ENCODE assay signal across 8 cellular contexts in genomic region chr15:52651868-52652267, GRCh38. TPM values are rescaled to one million over a fixed set of nuclear protein-coding genes. Genes with fewer than 3 reads are reported as not detected.
DNase-seq lines count a peak whose midpoint lies in the region; ATAC-seq and TF ChIP-seq lines count a peak whose summit lies in the region.

No MANE protein-coding gene starts in this region.

- CTCF ChIA-PET in GM10248 (lab: Yijun Ruan, JAX): interaction anchor here (0.6 to 3.5 kb wide), 12 partner anchors 9 to 395 kb away, joined by 3 to 15 read pairs (median 3); no protein-coding TSS in a partner anchor

- ATAC-seq in HG02981 (IDR thresholded peaks at IDR 0.05; ENCODE audit: unreplicated experiment): peak; percentile 80

- TF ChIP-seq CTCF in GM10248 (IDR thresholded peaks at IDR 0.05; ENCODE audit: control extremely low read depth, extremely low read depth, low read depth, missing control alignments): no peak
- no peak for TF ChIP-seq CTCF in esophagus muscularis mucosa (IDR thresholded peaks at IDR 0.05)
- TF ChIP-seq CTCF in suprapubic skin (IDR thresholded peaks at IDR 0.05): no peak

- peaks cover 43 to 75% (median 69%) of the 10 kb centered on the region in 4 donors for H3K4me1 ChIP-seq in esophagus muscularis mucosa
- peaks cover 51% of the 10 kb centered on the region for H3K4me1 ChIP-seq in suprapubic skin

- no peak for TF ChIP-seq POLR2A in esophagus muscularis mucosa (IDR thresholded peaks at IDR 0.05; ENCODE audit: low read depth)
- no peak for TF ChIP-seq POLR2A in suprapubic skin (IDR thresholded peaks at IDR 0.05)

- DNase-seq in GM10248 (ENCODE audit: extremely low spot score) (peak; percentile 32), NCI-H69 (lab: John Stamatoyannopoulos, UW) (peak; percentile 97), esophagus muscularis mucosa (ENCODE audit: extremely low spot score) (peak; percentile 92), mucosa of gallbladder (ENCODE audit: low spot score) (peak; percentile 74), suprapubic skin (ENCODE audit: low spot score in 2 of 2) (peak in 1 of 2 donors; percentile 69), NCI-H345 treated with DMSO at 0.1 percent for 48 hours (lab: John Stamatoyannopoulos, UW; ENCODE audit: unreplicated experiment) (no peak)
- peak; percentile 29 to 53 for DNase-seq in activated T-cell treated with anti-CD3 and anti-CD28 coated beads, Interleukin-2, amount 50 U/mL, for 48 hours

- WGBS in esophagus muscularis mucosa: 22% methylated on average over 8 of the region's 8 CpGs
- 34% methylated on average over 8 of the region's 8 CpGs for WGBS in suprapubic skin

- H3K36me3 ChIP-seq in esophagus muscularis mucosa (peaks cover 0 to 9% (median 4%) of the 10 kb centered on the region in 4 donors), suprapubic skin (peaks cover 8% of the 10 kb centered on the region)

- no peaks in the 10 kb centered on the region for H3K27me3 ChIP-seq in esophagus muscularis mucosa
- no peaks in the 10 kb centered on the region for H3K27me3 ChIP-seq in suprapubic skin

- no peak for TF ChIP-seq EP300 in esophagus muscularis mucosa (IDR thresholded peaks at IDR 0.05)
- no peak for TF ChIP-seq EP300 in suprapubic skin (IDR thresholded peaks at IDR 0.05)

- H3K9me3 ChIP-seq in esophagus muscularis mucosa: no peaks in the 10 kb centered on the region
- no peaks in the 10 kb centered on the region for H3K9me3 ChIP-seq in suprapubic skin

- H3K27ac ChIP-seq in esophagus muscularis mucosa (replicated peaks in 1 of 4) (peak overlapping the region; percentile 69 to 81 (median 74)), suprapubic skin (peak overlapping the region; percentile 66)

- peak overlapping the region; percentile 30 to 42 (median 39) for H3K4me3 ChIP-seq in esophagus muscularis mucosa
- peak overlapping the region; percentile 13 for H3K4me3 ChIP-seq in suprapubic skin

- intact Hi-C loops in esophagus muscularis mucosa (cut with DNase I): no loop called here

- POLR2A ChIA-PET in GM10248 (lab: Yijun Ruan, JAX): no interaction called here

RNA-seq across cellular contexts. Expression of gene ATOSA, which starts 27.3 kb away (rescaled TPM):
- total RNA-seq in esophagus muscularis mucosa (10 to 100 TPM; 42.6 to 68.5 (median 46.0) TPM), mucosa of gallbladder (40.4 TPM), suprapubic skin (100 to 1,000 TPM in 1 of 4 donors, 10 to 100 TPM in 3; 25.7 to 132 (median 57.9) TPM)
